32 cellular contexts compared by ENCODE assay signal in the genomic region with DNA sequence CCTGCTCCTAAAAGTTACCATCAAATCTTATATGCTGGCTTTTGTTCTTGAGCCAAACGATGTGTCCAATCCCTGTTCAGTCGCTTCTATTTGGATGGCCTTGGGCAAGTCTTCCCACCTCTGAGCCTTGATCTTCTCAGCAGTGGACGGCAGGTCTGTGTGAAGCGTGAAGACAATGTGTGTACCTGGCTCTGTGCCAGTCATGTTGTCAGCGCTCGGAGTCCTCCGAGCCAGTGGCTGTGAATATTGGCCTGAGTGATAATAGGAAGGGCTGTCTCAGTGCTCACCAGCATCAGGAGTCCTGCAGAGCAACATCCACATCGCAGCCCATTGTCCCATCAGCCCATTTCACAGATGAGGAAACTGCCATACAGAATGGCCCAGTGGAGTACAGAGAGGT.
DNase-seq lines count a peak whose midpoint lies in the region; ATAC-seq and TF ChIP-seq lines count a peak whose summit lies in the region.
"Had no signal": no experiment of that assay in that cellular context is flagged by ENCODE, and none has a peak within 500 bp of the region (broad histone marks: within the 10 kb centered on the region; RNA-seq: fewer than 3 reads in every experiment).

No MANE protein-coding gene starts in this region.

- no peak overlapping the region for H3K27ac Mint-ChIP-seq in activated CD8-positive, alpha-beta memory T cell treated with anti-CD3 and anti-CD28 coated beads, Interleukin-2, amount 10 ng/mL, durations not matched to agents 7 days and 5 days
- H3K27ac Mint-ChIP-seq in neural progenitor cell: no peak overlapping the region
- H3K27ac Mint-ChIP-seq: activated T-helper 1 cell treated with anti-CD3 and anti-CD28 coated beads, Interleukin-12 subunit alpha, Interleukin-12 subunit beta, Interleukin-2, Interleukin-4 antibody, amounts not matched to agents 30 ng/mL and 10 ng/mL and 1 ng/mL, durations not matched to agents 14 hours and 24 hours and 36 hours; effector memory CD8-positive, alpha-beta T cell; immature natural killer cell; naive thymus-derived CD4-positive, alpha-beta T cell; stimulated activated naive CD8-positive, alpha-beta T cell treated with anti-CD3 and anti-CD28 coated beads, Interleukin-15, amount 100 ng/mL, for 72 hours had no signal

- no peaks in the 10 kb centered on the region for H3K4me1 Mint-ChIP-seq in activated CD8-positive, alpha-beta memory T cell treated with anti-CD3 and anti-CD28 coated beads, Interleukin-2, amount 10 ng/mL, durations not matched to agents 7 days and 5 days
- no peaks in the 10 kb centered on the region for H3K4me1 Mint-ChIP-seq in neural progenitor cell
- H3K4me1 Mint-ChIP-seq: immature natural killer cell; naive thymus-derived CD4-positive, alpha-beta T cell; stimulated activated naive CD8-positive, alpha-beta T cell treated with anti-CD3 and anti-CD28 coated beads, Interleukin-15, amount 100 ng/mL, for 72 hours had no signal

- no peaks in the 10 kb centered on the region for H3F3A ChIP-seq in neural progenitor cell (ENCODE audit: low read depth)

- no peaks in the 10 kb centered on the region for H3K27me3 ChIP-seq in gastrocnemius medialis
- H3K27me3 ChIP-seq in neural progenitor cell: no peaks in the 10 kb centered on the region
- H3K27me3 ChIP-seq: brain microvascular endothelial cell, gastroesophageal sphincter, SJCRH30, thyroid gland had no signal

- CTCF ChIA-PET in activated CD8-positive, alpha-beta memory T cell treated with anti-CD3 and anti-CD28 coated beads, Interleukin-2, amount 10 ng/mL, durations not matched to agents 7 days and 5 days (lab: Charles Lee): no interaction called here

- H3K27ac ChIP-seq in gastrocnemius medialis (no peak overlapping the region), neural progenitor cell (no peak overlapping the region)
- H3K27ac ChIP-seq: brain microvascular endothelial cell, coronary artery, gastroesophageal sphincter, KMS-11, SJCRH30, thyroid gland, WERI-Rb-1 had no signal

- H3K9me3 ChIP-seq in gastrocnemius medialis (no peaks in the 10 kb centered on the region), neural progenitor cell (ENCODE audit: low read depth) (no peaks in the 10 kb centered on the region)
- H3K9me3 ChIP-seq: gastroesophageal sphincter, SJCRH30, thyroid gland had no signal

- H3K4me3 ChIP-seq in fibroblast of mammary gland (ENCODE audit: control insufficient read depth, low read depth, low read length) (no peak overlapping the region), gastrocnemius medialis (no peak overlapping the region), neural progenitor cell (no peak overlapping the region)
- H3K4me3 ChIP-seq: coronary artery, gastroesophageal sphincter, SJCRH30, thyroid gland had no signal

- ATAC-seq in activated CD8-positive, alpha-beta memory T cell treated with anti-CD3 and anti-CD28 coated beads, Interleukin-2, amount 10 ng/mL, durations not matched to agents 7 days and 5 days: no peak
- ATAC-seq in gastrocnemius medialis: no peak
- ATAC-seq: effector memory CD8-positive, alpha-beta T cell; esophagus mucosa; gastroesophageal sphincter; naive thymus-derived CD4-positive, alpha-beta T cell; stimulated activated naive CD8-positive, alpha-beta T cell treated with anti-CD3 and anti-CD28 coated beads, Interleukin-15, amount 100 ng/mL, for 72 hours had no signal

- DNase-seq in activated CD8-positive, alpha-beta memory T cell treated with anti-CD3 and anti-CD28 coated beads, Interleukin-2, amount 10 ng/mL, durations not matched to agents 7 days and 5 days: peak; percentile 21
- no peak for DNase-seq in activated CD8-positive, alpha-beta memory T cell treated with anti-CD3 and anti-CD28 coated beads, Interleukin-2, amount 50 U/mL, for 48 hours
- peak; percentile 62 for DNase-seq in NCI-H748 (lab: John Stamatoyannopoulos, UW; ENCODE audit: unreplicated experiment)
- peak; percentile 25 for DNase-seq in fibroblast of mammary gland (ENCODE audit: low read depth)
- DNase-seq in gastrocnemius medialis: peak; percentile 16 to 20
- DNase-seq in middle frontal gyrus (ENCODE audit: extremely low spot score, low spot score): no peak
- no peak for DNase-seq in neural progenitor cell (ENCODE audit: low spot score)
- DNase-seq: ACHN; activated CD4-positive, alpha-beta T cell treated with anti-CD3 and anti-CD28 coated beads for 48 hours; activated naive CD4-positive, alpha-beta T cell treated with anti-CD3 and anti-CD28 coated beads, Interleukin-2, amount 50 U/mL, for 16 hours; amniotic stem cell; brain microvascular endothelial cell; effector memory CD8-positive, alpha-beta T cell; GDM1; hypothalamus; immature natural killer cell; naive thymus-derived CD4-positive, alpha-beta T cell; NCI-H1417 treated with DMSO at 0.1 percent for 48 hours; NCI-H2107; small intestine; stimulated activated CD4-positive, alpha-beta T cell treated with anti-CD3 and anti-CD28 coated beads, Interleukin-1b, Interleukin-23, amount 100 ng/mL, for 48 hours; stimulated activated CD8-positive, alpha-beta memory T cell treated with anti-CD3 and anti-CD28 coated beads, Interleukin-4, amount 100 ng/mL, for 48 hours; stimulated activated naive CD8-positive, alpha-beta T cell treated with anti-CD3 and anti-CD28 coated beads, Interleukin-15, amount 100 ng/mL, for 72 hours; T1000; thyroid gland; WERI-Rb-1 had no signal

- no peak overlapping the region for H3K4me2 ChIP-seq in neural progenitor cell
- H3K4me2 ChIP-seq: KMS-11 had no signal

- no peaks in the 10 kb centered on the region for H4K20me1 ChIP-seq in neural progenitor cell (ENCODE audit: low read depth)

- no peak for TF ChIP-seq POLR2A in gastrocnemius medialis (IDR thresholded peaks at IDR 0.05)

- TF ChIP-seq CTCF in fibroblast of mammary gland (conservative IDR thresholded peaks at IDR 0.05; ENCODE audit: control insufficient read depth, insufficient read depth, low read depth, low read length) (no peak), gastrocnemius medialis (IDR thresholded peaks at IDR 0.05 in 4 of 5, conservative IDR thresholded peaks at IDR 0.05 in 1 of 5) (no peak), neural progenitor cell (IDR thresholded peaks at IDR 0.05) (no peak)

- H3K36me3 Mint-ChIP-seq in activated CD8-positive, alpha-beta memory T cell treated with anti-CD3 and anti-CD28 coated beads, Interleukin-2, amount 10 ng/mL, durations not matched to agents 7 days and 5 days: no peaks in the 10 kb centered on the region
- no peaks in the 10 kb centered on the region for H3K36me3 Mint-ChIP-seq in neural progenitor cell
- H3K36me3 Mint-ChIP-seq: immature natural killer cell; naive thymus-derived CD4-positive, alpha-beta T cell had no signal

- intact Hi-C loops in gastrocnemius medialis (cut with DNase I; ENCODE audit: low total_unique reads): no loop called here

- H3K4me3 Mint-ChIP-seq in activated CD8-positive, alpha-beta memory T cell treated with anti-CD3 and anti-CD28 coated beads, Interleukin-2, amount 10 ng/mL, durations not matched to agents 7 days and 5 days: no peak overlapping the region
- H3K4me3 Mint-ChIP-seq in neural progenitor cell: no peak overlapping the region
- H3K4me3 Mint-ChIP-seq: activated T-helper 1 cell treated with anti-CD3 and anti-CD28 coated beads, Interleukin-12 subunit alpha, Interleukin-12 subunit beta, Interleukin-2, Interleukin-4 antibody, amounts not matched to agents 30 ng/mL and 10 ng/mL and 1 ng/mL, durations not matched to agents 14 hours and 24 hours and 36 hours; effector memory CD8-positive, alpha-beta T cell; immature natural killer cell; naive thymus-derived CD4-positive, alpha-beta T cell; stimulated activated naive CD8-positive, alpha-beta T cell treated with anti-CD3 and anti-CD28 coated beads, Interleukin-15, amount 100 ng/mL, for 72 hours had no signal

- H3K4me1 ChIP-seq in gastrocnemius medialis: no peaks in the 10 kb centered on the region
- no peaks in the 10 kb centered on the region for H3K4me1 ChIP-seq in neural progenitor cell
- H3K4me1 ChIP-seq: gastroesophageal sphincter, thyroid gland had no signal

- H3K36me3 ChIP-seq in gastrocnemius medialis: no peaks in the 10 kb centered on the region
- H3K36me3 ChIP-seq in neural progenitor cell: no peaks in the 10 kb centered on the region
- H3K36me3 ChIP-seq: brain microvascular endothelial cell, gastroesophageal sphincter, SJCRH30, thyroid gland, WERI-Rb-1 had no signal

- no peaks in the 10 kb centered on the region for H3K79me2 ChIP-seq in neural progenitor cell (ENCODE audit: low read depth)

- no peak overlapping the region for H3K9ac ChIP-seq in neural progenitor cell
- H3K9ac ChIP-seq: KMS-11 had no signal

- no peaks in the 10 kb centered on the region for H3K27me3 Mint-ChIP-seq in activated CD8-positive, alpha-beta memory T cell treated with anti-CD3 and anti-CD28 coated beads, Interleukin-2, amount 10 ng/mL, durations not matched to agents 7 days and 5 days
- peaks cover 5% of the 10 kb centered on the region for H3K27me3 Mint-ChIP-seq in neural progenitor cell (ENCODE audit: insufficient read depth, low read depth)
- H3K27me3 Mint-ChIP-seq: stimulated activated naive CD8-positive, alpha-beta T cell treated with anti-CD3 and anti-CD28 coated beads, Interleukin-15, amount 100 ng/mL, for 72 hours had no signal

- in situ Hi-C loops in gastrocnemius medialis (cut with MboI; ENCODE audit: low sequenced_read_pairs in 4 of 4): no loop called here

- H3K9me3 Mint-ChIP-seq in activated CD8-positive, alpha-beta memory T cell treated with anti-CD3 and anti-CD28 coated beads, Interleukin-2, amount 10 ng/mL, durations not matched to agents 7 days and 5 days (ENCODE audit: low read depth): no peaks in the 10 kb centered on the region
- peaks cover 2% of the 10 kb centered on the region for H3K9me3 Mint-ChIP-seq in neural progenitor cell
- H3K9me3 Mint-ChIP-seq: activated T-helper 1 cell treated with anti-CD3 and anti-CD28 coated beads, Interleukin-12 subunit alpha, Interleukin-12 subunit beta, Interleukin-2, Interleukin-4 antibody, amounts not matched to agents 30 ng/mL and 10 ng/mL and 1 ng/mL, durations not matched to agents 14 hours and 24 hours and 36 hours; effector memory CD8-positive, alpha-beta T cell; naive thymus-derived CD4-positive, alpha-beta T cell; stimulated activated naive CD8-positive, alpha-beta T cell treated with anti-CD3 and anti-CD28 coated beads, Interleukin-15, amount 100 ng/mL, for 72 hours had no signal

- H2AFZ ChIP-seq in neural progenitor cell (replicated peaks): no peak overlapping the region

Comparison
In these comparisons a context has a peak if more than half of its experiments do, and no peak if none do; other contexts are left out.
1. DNase-seq: peak in activated CD8-positive, alpha-beta memory T cell treated with anti-CD3 and anti-CD28 coated beads, Interleukin-2, amount 10 ng/mL, durations not matched to agents 7 days and 5 days (single experiment), NCI-H748 (single experiment), fibroblast of mammary gland (single experiment) and gastrocnemius medialis (2 of 2); none in activated CD8-positive, alpha-beta memory T cell treated with anti-CD3 and anti-CD28 coated beads, Interleukin-2, amount 50 U/mL, for 48 hours (single experiment), middle frontal gyrus (single experiment) and neural progenitor cell (single experiment).